Comparison of ENCODE assay signal across 1 cellular context in genomic region chr2:43074052-43074451, GRCh38.
TF ChIP-seq lines count a peak whose summit lies in the region.

No MANE protein-coding gene starts in this region.

TF ChIP-seq in K562, 482 proteins besides CTCF, POLR2A, EP300 and RAD21 (continued from another document):
- TF ChIP-seq ZNF253 (CRISPR knock-in tag; conservative IDR thresholded peaks at IDR 0.05) = no peak
- TF ChIP-seq NFYB (IDR thresholded peaks at IDR 0.05; ENCODE audit: extremely low read depth, insufficient read length) = no peak
- TF ChIP-seq NFXL1 (CRISPR knock-in tag; IDR thresholded peaks at IDR 0.05) = no peak
- TF ChIP-seq GMEB1 (CRISPR knock-in tag; IDR thresholded peaks at IDR 0.05) = no peak
- no peak for TF ChIP-seq MECOM (CRISPR knock-in tag; IDR thresholded peaks at IDR 0.05)
- TF ChIP-seq THRAP3 (IDR thresholded peaks at IDR 0.05; ENCODE audit: borderline replicate concordance) = no peak
- TF ChIP-seq ASH1L (IDR thresholded peaks at IDR 0.05; ENCODE audit: borderline replicate concordance, low read depth, partially characterized antibody) = no peak
- no peak for TF ChIP-seq IRF2 (CRISPR knock-in tag; IDR thresholded peaks at IDR 0.05)
- TF ChIP-seq ZBTB17 (CRISPR knock-in tag; IDR thresholded peaks at IDR 0.05) = no peak
